21 cellular contexts compared by ENCODE assay signal in genomic region chr6:138211048-138211581, GRCh38. TPM values are rescaled to one million over a fixed set of nuclear protein-coding genes. Genes with fewer than 3 reads are reported as not detected.
DNase-seq lines count a peak whose midpoint lies in the region; ATAC-seq, FAIRE-seq and TF ChIP-seq lines count a peak whose summit lies in the region.
"Had no signal": no experiment of that assay in that cellular context is flagged by ENCODE, and none has a peak within 500 bp of the region (broad histone marks: within the 10 kb centered on the region; RNA-seq: fewer than 3 reads in every experiment).

No MANE protein-coding gene starts in this region.

- peak; percentile 50 for ATAC-seq in HepG2
- no peak for ATAC-seq in right lobe of liver
- ATAC-seq: gastrocnemius medialis had no signal

- H3K9ac ChIP-seq in HepG2 (ENCODE audit: insufficient read depth, low read depth, low read length) = no peak overlapping the region

- no peak for TF ChIP-seq EP300 in HepG2 (IDR thresholded peaks at IDR 0.05; ENCODE audit: low read depth in 2 of 2, low read length in 2 of 2)
- TF ChIP-seq EP300 in HepG2 (CRISPR knock-in tag; IDR thresholded peaks at IDR 0.05; ENCODE audit: borderline replicate concordance) = no peak

- H3K9me3 ChIP-seq in HepG2 (ENCODE audit: low read length) (no peaks in the 10 kb centered on the region), right lobe of liver (no peaks in the 10 kb centered on the region)
- H3K9me3 ChIP-seq: gastrocnemius medialis, right atrium auricular region had no signal

- H3K4me3 ChIP-seq in HepG2 (replicated peaks in 1 of 3; ENCODE audit: insufficient read depth in 1 of 3, low read depth in 2 of 3, low read length in 3 of 3) (no peak overlapping the region), right lobe of liver (no peak overlapping the region)
- H3K4me3 ChIP-seq: gastrocnemius medialis, lung, right atrium auricular region, SK-N-MC had no signal

- FAIRE-seq in HepG2 (lab: Jason Lieb, UNC) = peak; percentile 15

- TF ChIP-seq CTCF in HepG2 (CRISPR knock-in tag; IDR thresholded peaks at IDR 0.05) = peak; percentile 54
- no peak for TF ChIP-seq CTCF in right lobe of liver (IDR thresholded peaks at IDR 0.05)

- no peaks in the 10 kb centered on the region for H4K20me1 ChIP-seq in HepG2 (ENCODE audit: insufficient read depth, low read length)

- POLR2A ChIA-PET in HepG2 (lab: Yijun Ruan, JAX) = no interaction called here

- H3K79me2 ChIP-seq in HepG2 (ENCODE audit: insufficient read depth, low read length) = no peaks in the 10 kb centered on the region

- BruUV-seq in HepG2 (replicated peaks; lab: Mats Ljungman, UMichigan) = no TSS peak

- no peak for DNase-seq in HepG2 (ENCODE audit: low spot score)
- no peak for DNase-seq in right lobe of liver
- peak; percentile 73 for DNase-seq in medulla oblongata (ENCODE audit: extremely low spot score)
- no peak for DNase-seq in dedifferentiated amniotic fluid mesenchymal stem cell (ENCODE audit: extremely low spot score)
- no peak for DNase-seq in UCSD-AML1 (lab: John Stamatoyannopoulos, UW; ENCODE audit: unreplicated experiment)
- DNase-seq in KG1 (lab: John Stamatoyannopoulos, UW) = no peak
- DNase-seq in G401 (ENCODE audit: low spot score) = no peak
- DNase-seq: activated CD4-positive, alpha-beta T cell treated with anti-CD3 and anti-CD28 coated beads for 48 hours; activated CD8-positive, alpha-beta memory T cell treated with anti-CD3 and anti-CD28 coated beads, Interleukin-2, amount 50 U/mL, for 48 hours; CD4-positive, CD25-positive, alpha-beta regulatory T cell; DMS79 treated with DMSO at 0.1 percent for 48 hours; gastrocnemius medialis; NCI-H2029 treated with DMSO at 0.1 percent for 48 hours; NCI-H524 had no signal

- no peak overlapping the region for H3K27ac ChIP-seq in HepG2 (ENCODE audit: extremely low read length, insufficient read depth, low read length)
- H3K27ac ChIP-seq in right lobe of liver = no peak overlapping the region
- H3K27ac ChIP-seq in cingulate gyrus (ENCODE audit: low read depth, low read length) = peak overlapping the region; percentile 41
- H3K27ac ChIP-seq: gastrocnemius medialis, right atrium auricular region, SK-N-MC had no signal

- no peak for TF ChIP-seq RAD21 in HepG2 (CRISPR knock-in tag; IDR thresholded peaks at IDR 0.05)

- no peaks in the 10 kb centered on the region for H3K36me3 ChIP-seq in HepG2 (replicated peaks in 1 of 2; ENCODE audit: control insufficient read depth in 1 of 2, insufficient read depth in 2 of 2, low read length in 2 of 2)
- no peaks in the 10 kb centered on the region for H3K36me3 ChIP-seq in right lobe of liver
- H3K36me3 ChIP-seq: gastrocnemius medialis, right atrium auricular region had no signal

- 60% methylated on average over 2 of the region's 2 CpGs for WGBS in HepG2 (ENCODE audit: low lambda C conversion rate)
- 60% methylated on average over 2 of the region's 2 CpGs for WGBS in right lobe of liver (ENCODE audit: insufficient coverage, low coverage, low lambda C conversion rate, missing lambda C conversion rate)

- no peak for TF ChIP-seq POLR2A in HepG2 (IDR thresholded peaks at IDR 0.05; ENCODE audit: insufficient read depth in 1 of 2, low read depth in 2 of 2, low read length in 2 of 2)
- no peak for TF ChIP-seq POLR2A in right lobe of liver (IDR thresholded peaks at IDR 0.05)

- H3K4me2 ChIP-seq in HepG2 (ENCODE audit: low read depth, low read length) = no peak overlapping the region

- CTCF ChIA-PET in HepG2 (lab: Yijun Ruan, JAX; ENCODE audit: low intra/inter-chr PET ratio, low total read pairs) = no interaction called here

- H3K4me1 ChIP-seq in HepG2 (ENCODE audit: insufficient read depth, low read length) = no peaks in the 10 kb centered on the region
- H3K4me1 ChIP-seq in right lobe of liver = no peaks in the 10 kb centered on the region
- H3K4me1 ChIP-seq: right atrium auricular region had no signal

- in situ Hi-C loops in HepG2 (cut with HindIII; ENCODE audit: extremely low pct_ligation_motif_present, low pct_unique_long_range_greater_than_20kb) = no loop called here
- in situ Hi-C loops in G401 (cut with HindIII; ENCODE audit: low sequenced_read_pairs) = no loop called here

- H3K27me3 ChIP-seq in HepG2 (ENCODE audit: control insufficient read depth in 1 of 2, insufficient read depth in 2 of 2, low read length in 2 of 2) (no peaks in the 10 kb centered on the region), right lobe of liver (no peaks in the 10 kb centered on the region)
- H3K27me3 ChIP-seq: gastrocnemius medialis, right atrium auricular region had no signal

- H2AFZ ChIP-seq in HepG2 (ENCODE audit: low read length) = no peak overlapping the region

- intact Hi-C loops in HepG2 (cut with micrococcal nuclease; ENCODE audit: unreplicated experiment) = loop anchor here (2.0 kb wide), 1 partner anchor 94 kb away; no protein-coding TSS in a partner anchor
- intact Hi-C loops in right lobe of liver (cut with DNase I) = no loop called here

TF ChIP-seq in HepG2, 621 proteins besides CTCF, POLR2A, EP300 and RAD21 (continues in another document):
- peak; percentile 17 for TF ChIP-seq TEAD3 (CRISPR knock-in tag; optimal IDR thresholded peaks at IDR 0.05; ENCODE audit: borderline replicate concordance)
- peak; percentile 96 for TF ChIP-seq ZBTB33 (CRISPR knock-in tag; IDR thresholded peaks at IDR 0.05)
- no peak for TF ChIP-seq RBM39 (IDR thresholded peaks at IDR 0.05; ENCODE audit: low read depth, low read length, poor library complexity, severe bottlenecking)

RNA-seq across cellular contexts. Expression of gene PBOV1, which starts 7.2 kb away (rescaled TPM):
- total RNA-seq in HepG2 (2016; rRNA removed; fragmentation: Illumina TruSeq; extraction: Trizol) = not detected in 2 replicates
- total RNA-seq in HepG2 (2016; cell fraction: cytosol; rRNA removed; fragmentation: Illumina TruSeq; extraction: Trizol; ENCODE audit: low read depth) = not detected in 2 replicates
- total RNA-seq in HepG2 (2016; cell fraction: insoluble cytoplasmic fraction; rRNA removed; fragmentation: Illumina TruSeq; extraction: Trizol) = not detected in 2 replicates
- not detected in 2 replicates for total RNA-seq in HepG2 (2016; cell fraction: membrane; rRNA removed; fragmentation: Illumina TruSeq; extraction: Trizol)
- total RNA-seq in HepG2 (2016; cell fraction: nucleus; rRNA removed; fragmentation: Illumina TruSeq; extraction: Trizol) = not detected in 2 replicates
- polyA plus RNA-seq in HepG2 (2011; rRNA removed) = not detected in 2 replicates
- not detected in 2 replicates for polyA plus RNA-seq in HepG2 (2011; cell fraction: cytosol; rRNA removed)
- not detected in 2 replicates for polyA plus RNA-seq in HepG2 (2011; cell fraction: nucleus; rRNA removed)
- not detected in 2 replicates for polyA plus RNA-seq in HepG2 (2012)
- polyA plus RNA-seq in HepG2 (2016; cell fraction: cytosol; fragmentation: Illumina TruSeq; extraction: Trizol; ENCODE audit: low read depth) = not detected in 2 replicates
- polyA plus RNA-seq in HepG2 (2016; cell fraction: insoluble cytoplasmic fraction; fragmentation: Illumina TruSeq; extraction: Trizol; ENCODE audit: low read depth) = not detected in 2 replicates
- not detected in 2 replicates for polyA plus RNA-seq in HepG2 (2016; cell fraction: membrane; fragmentation: Illumina TruSeq; extraction: Trizol; ENCODE audit: low read depth)
- not detected in 2 replicates for polyA plus RNA-seq in HepG2 (2016; cell fraction: nucleus; fragmentation: Illumina TruSeq; extraction: Trizol; ENCODE audit: insufficient read depth, low read depth)
- polyA minus RNA-seq in HepG2 (2011; rRNA and poly(A)+ RNA removed; ENCODE audit: low replicate concordance) = not detected in 2 replicates
- polyA minus RNA-seq in HepG2 (2011; cell fraction: cytosol; rRNA and poly(A)+ RNA removed) = not detected in 2 replicates
- polyA minus RNA-seq in HepG2 (2011; cell fraction: nucleus; rRNA and poly(A)+ RNA removed) = not detected in 2 replicates
- not detected for total RNA-seq in right lobe of liver
- not detected in 2 replicates for total RNA-seq in G401 (2014; rRNA removed; shearing (Covaris generic))
- total RNA-seq: CD4-positive, CD25-positive, alpha-beta regulatory T cell; cerebellum; gastrocnemius medialis; lung; OCI-LY7; right atrium auricular region; urinary bladder had no signal
- polyA plus RNA-seq: CD4-positive, CD25-positive, alpha-beta regulatory T cell; urinary bladder had no signal

RNA-seq across cellular contexts. Expression of gene ARFGEF3, which starts 49.4 kb away (rescaled TPM):
- 0.60 and 0.97 TPM in 2 replicates for total RNA-seq in HepG2 (2016; rRNA removed; fragmentation: Illumina TruSeq; extraction: Trizol)
- 0.09 and 0.10 TPM in 2 replicates for total RNA-seq in HepG2 (2016; cell fraction: cytosol; rRNA removed; fragmentation: Illumina TruSeq; extraction: Trizol; ENCODE audit: low read depth)
- 0.65 and 0.98 TPM in 2 replicates for total RNA-seq in HepG2 (2016; cell fraction: insoluble cytoplasmic fraction; rRNA removed; fragmentation: Illumina TruSeq; extraction: Trizol)
- total RNA-seq in HepG2 (2016; cell fraction: membrane; rRNA removed; fragmentation: Illumina TruSeq; extraction: Trizol) = 0.31 and 0.34 TPM in 2 replicates
- 0.88 and 0.96 TPM in 2 replicates for total RNA-seq in HepG2 (2016; cell fraction: nucleus; rRNA removed; fragmentation: Illumina TruSeq; extraction: Trizol)
- polyA plus RNA-seq in HepG2 (2011; rRNA removed) = 2.6 and 2.9 TPM in 2 replicates
- 1.4 and 2.1 TPM in 2 replicates for polyA plus RNA-seq in HepG2 (2011; cell fraction: cytosol; rRNA removed)
- polyA plus RNA-seq in HepG2 (2011; cell fraction: nucleus; rRNA removed) = 3.8 and 4.4 TPM in 2 replicates
- polyA plus RNA-seq in HepG2 (2012) = 5.5 and 6.4 TPM in 2 replicates
- 0.01 and 0.02 TPM in 2 replicates for polyA plus RNA-seq in HepG2 (2016; cell fraction: cytosol; fragmentation: Illumina TruSeq; extraction: Trizol; ENCODE audit: low read depth)
- polyA plus RNA-seq in HepG2 (2016; cell fraction: insoluble cytoplasmic fraction; fragmentation: Illumina TruSeq; extraction: Trizol; ENCODE audit: low read depth) = 0.49 and 0.60 TPM in 2 replicates
- polyA plus RNA-seq in HepG2 (2016; cell fraction: membrane; fragmentation: Illumina TruSeq; extraction: Trizol; ENCODE audit: low read depth) = 0.03 and 0.08 TPM in 2 replicates
- 0.84 and 0.97 TPM in 2 replicates for polyA plus RNA-seq in HepG2 (2016; cell fraction: nucleus; fragmentation: Illumina TruSeq; extraction: Trizol; ENCODE audit: insufficient read depth, low read depth)
- 2.5 and 9.3 TPM in 2 replicates for polyA minus RNA-seq in HepG2 (2011; rRNA and poly(A)+ RNA removed; ENCODE audit: low replicate concordance)
- 5.9 and 7.9 TPM in 2 replicates for polyA minus RNA-seq in HepG2 (2011; cell fraction: cytosol; rRNA and poly(A)+ RNA removed)
- polyA minus RNA-seq in HepG2 (2011; cell fraction: nucleus; rRNA and poly(A)+ RNA removed) = 8.0 and 9.9 TPM in 2 replicates
- total RNA-seq in right lobe of liver = 1 to 10 TPM in 1 of 6 experiments, under 1 TPM in 5; 0.07 to 2.0 (median 0.24) TPM
- total RNA-seq in G401 (2014; rRNA removed; shearing (Covaris generic)) = not detected in 2 replicates
- total RNA-seq: CD4-positive, CD25-positive, alpha-beta regulatory T cell; OCI-LY7 had no signal
- polyA plus RNA-seq: CD4-positive, CD25-positive, alpha-beta regulatory T cell had no signal
